Comparison of ENCODE assay signal across 14 cellular contexts in the genomic region with DNA sequence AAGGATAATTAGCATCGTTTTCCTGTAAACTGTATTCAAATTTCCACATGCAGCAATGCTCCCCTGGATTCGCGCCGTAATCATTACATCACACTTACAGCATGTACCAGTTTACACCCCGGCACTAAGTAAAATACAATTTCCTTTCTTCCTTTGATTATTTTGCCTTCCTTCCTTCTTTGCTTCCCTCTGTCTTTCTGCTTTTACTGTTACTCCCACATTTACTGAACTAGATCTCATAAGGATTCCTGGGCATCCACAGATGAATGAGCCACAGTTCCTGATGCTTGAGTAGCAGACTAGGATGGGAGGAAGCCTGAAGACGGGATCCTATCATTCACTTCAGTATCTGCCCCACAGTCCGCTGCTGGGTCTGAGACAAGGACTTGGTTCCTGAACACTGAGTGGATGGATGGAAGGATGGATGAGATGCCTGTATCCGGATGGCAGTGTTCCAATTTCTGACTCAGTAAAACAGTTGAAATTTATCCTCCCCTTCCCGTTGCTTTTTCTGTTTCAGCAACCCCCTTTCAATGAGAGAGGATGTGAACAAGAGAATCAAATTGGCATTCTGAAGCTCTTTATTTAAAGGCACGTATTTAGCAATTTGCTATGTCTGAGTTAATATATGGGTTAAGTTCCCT.
A peak's percentile ranks its signal among the peaks of the same experiment; 100 is the strongest.
DNase-seq lines count a peak whose midpoint lies in the region; ATAC-seq and TF ChIP-seq lines count a peak whose summit lies in the region.
"Had no signal": no experiment of that assay in that cellular context is flagged by ENCODE, and none has a peak within 500 bp of the region (broad histone marks: within the 10 kb centered on the region; RNA-seq: fewer than 3 reads in every experiment).

No MANE protein-coding gene starts in this region.

- H3K9me3 Mint-ChIP-seq in activated naive CD8-positive, alpha-beta T cell treated with anti-CD3 and anti-CD28 coated beads for 36 hours: peaks cover 4% of the 10 kb centered on the region
- no peaks in the 10 kb centered on the region for H3K9me3 Mint-ChIP-seq in naive B cell

- intact Hi-C loops in heart left ventricle (cut with DNase I): no loop called here

- peaks cover 90% of the 10 kb centered on the region for H3K36me3 Mint-ChIP-seq in activated naive CD8-positive, alpha-beta T cell treated with anti-CD3 and anti-CD28 coated beads for 36 hours
- H3K36me3 Mint-ChIP-seq in naive B cell: peaks cover 43 to 53% of the 10 kb centered on the region in 2 donors

- H3K27ac ChIP-seq in MM.1S (ENCODE audit: low read length): no peak overlapping the region
- H3K27ac ChIP-seq in heart left ventricle: no peak overlapping the region
- H3K27ac ChIP-seq: gastroesophageal sphincter, pancreas, uterus had no signal

- no peaks in the 10 kb centered on the region for H3K9me3 ChIP-seq in MM.1S (replicated peaks; ENCODE audit: insufficient read depth, low read length)
- no peaks in the 10 kb centered on the region for H3K9me3 ChIP-seq in heart left ventricle
- H3K9me3 ChIP-seq: BE2C, gastroesophageal sphincter, pancreas, uterus had no signal

- H4K20me1 ChIP-seq in MM.1S (ENCODE audit: insufficient read depth, low read length): no peaks in the 10 kb centered on the region

- H2AFZ ChIP-seq in MM.1S (ENCODE audit: low read length): no peak overlapping the region

- H3K36me3 ChIP-seq in MM.1S (replicated peaks; ENCODE audit: insufficient read depth, low read length): no peaks in the 10 kb centered on the region
- H3K36me3 ChIP-seq in heart left ventricle: no peaks in the 10 kb centered on the region
- H3K36me3 ChIP-seq: BE2C, gastroesophageal sphincter, pancreas, uterus had no signal

- TF ChIP-seq CTCF in MM.1S (IDR thresholded peaks at IDR 0.05; ENCODE audit: low read length): no peak
- TF ChIP-seq CTCF in heart left ventricle (IDR thresholded peaks at IDR 0.05): no peak

- WGBS in heart left ventricle, 4 donors: 61 to 70% (median 62%) methylated on average over 10 of the region's 10 CpGs

- no peak overlapping the region for H3K4me3 Mint-ChIP-seq in activated naive CD8-positive, alpha-beta T cell treated with anti-CD3 and anti-CD28 coated beads for 36 hours
- no peak overlapping the region for H3K4me3 Mint-ChIP-seq in naive B cell

- H3K4me1 ChIP-seq in MM.1S (ENCODE audit: low read length): no peaks in the 10 kb centered on the region
- H3K4me1 ChIP-seq in heart left ventricle: peaks cover 0 to 11% (median 0%) of the 10 kb centered on the region in 12 donors
- H3K4me1 ChIP-seq: BE2C, gastroesophageal sphincter, pancreas, uterus had no signal

- no peaks in the 10 kb centered on the region for H3K79me2 ChIP-seq in MM.1S (ENCODE audit: low read length)

- DNase-seq in EH (ENCODE audit: low read depth): peak; percentile 29
- DNase-seq in M059J (ENCODE audit: low read depth): peak; percentile 10
- DNase-seq in activated naive CD8-positive, alpha-beta T cell treated with anti-CD3 and anti-CD28 coated beads for 36 hours: no peak
- no peak for DNase-seq in naive B cell
- no peak for DNase-seq in NCI-H187 treated with DMSO at 0.1 percent for 48 hours (lab: John Stamatoyannopoulos, UW)
- no peak for DNase-seq in MM.1S
- DNase-seq in heart left ventricle: no peak
- DNase-seq in NOMO-1 (lab: John Stamatoyannopoulos, UW; ENCODE audit: unreplicated experiment in 2 of 2): no peak
- DNase-seq: BE2C, midbrain, pancreas, small intestine, uterus had no signal

- H3K4me2 ChIP-seq in MM.1S (ENCODE audit: low read depth, low read length): no peak overlapping the region

- H3K27me3 Mint-ChIP-seq in activated naive CD8-positive, alpha-beta T cell treated with anti-CD3 and anti-CD28 coated beads for 36 hours: no peaks in the 10 kb centered on the region
- H3K27me3 Mint-ChIP-seq in naive B cell: no peaks in the 10 kb centered on the region

- H3K4me1 Mint-ChIP-seq in activated naive CD8-positive, alpha-beta T cell treated with anti-CD3 and anti-CD28 coated beads for 36 hours: peaks cover 85% of the 10 kb centered on the region
- peaks cover 64 to 83% (median 69%) of the 10 kb centered on the region in 3 donors for H3K4me1 Mint-ChIP-seq in naive B cell

- H3K9me2 ChIP-seq in MM.1S (replicated peaks; ENCODE audit: insufficient read depth, low read length): no peaks in the 10 kb centered on the region

- no peaks in the 10 kb centered on the region for H3K27me3 ChIP-seq in MM.1S (replicated peaks; ENCODE audit: insufficient read depth, low read length)
- no peaks in the 10 kb centered on the region for H3K27me3 ChIP-seq in heart left ventricle
- H3K27me3 ChIP-seq: gastroesophageal sphincter, pancreas, uterus had no signal

- H3F3A ChIP-seq in MM.1S (ENCODE audit: insufficient read depth, low read length): no peaks in the 10 kb centered on the region

- H3K9ac ChIP-seq in MM.1S (ENCODE audit: low read length): no peak overlapping the region

- H3K27ac Mint-ChIP-seq in activated naive CD8-positive, alpha-beta T cell treated with anti-CD3 and anti-CD28 coated beads for 36 hours: peak overlapping the region; percentile 86
- H3K27ac Mint-ChIP-seq in naive B cell: peak overlapping the region in 5 of 6 donors; percentile 22 to 87 (median 54)

- no peak overlapping the region for H3K4me3 ChIP-seq in MM.1S (ENCODE audit: low read length)
- H3K4me3 ChIP-seq in heart left ventricle: no peak overlapping the region
- H3K4me3 ChIP-seq: gastroesophageal sphincter, pancreas, uterus had no signal

- no peak for TF ChIP-seq POLR2A in heart left ventricle (IDR thresholded peaks at IDR 0.05)

- ATAC-seq in naive B cell (ENCODE audit: low read depth in 2 of 2) (no peak), heart left ventricle (no peak)
- ATAC-seq: gastroesophageal sphincter had no signal

Comparison
In these comparisons a context has a peak if more than half of its experiments do, and no peak if none do; other contexts are left out.
1. DNase-seq: peak in EH (single experiment) and M059J (single experiment); none in activated naive CD8-positive, alpha-beta T cell treated with anti-CD3 and anti-CD28 coated beads for 36 hours (single experiment), naive B cell (single experiment), NCI-H187 treated with DMSO at 0.1 percent for 48 hours (single experiment), MM.1S (single experiment), heart left ventricle (0 of 5) and NOMO-1 (0 of 2).